ENCODE assay signal across 8 cellular contexts in the genomic region with DNA sequence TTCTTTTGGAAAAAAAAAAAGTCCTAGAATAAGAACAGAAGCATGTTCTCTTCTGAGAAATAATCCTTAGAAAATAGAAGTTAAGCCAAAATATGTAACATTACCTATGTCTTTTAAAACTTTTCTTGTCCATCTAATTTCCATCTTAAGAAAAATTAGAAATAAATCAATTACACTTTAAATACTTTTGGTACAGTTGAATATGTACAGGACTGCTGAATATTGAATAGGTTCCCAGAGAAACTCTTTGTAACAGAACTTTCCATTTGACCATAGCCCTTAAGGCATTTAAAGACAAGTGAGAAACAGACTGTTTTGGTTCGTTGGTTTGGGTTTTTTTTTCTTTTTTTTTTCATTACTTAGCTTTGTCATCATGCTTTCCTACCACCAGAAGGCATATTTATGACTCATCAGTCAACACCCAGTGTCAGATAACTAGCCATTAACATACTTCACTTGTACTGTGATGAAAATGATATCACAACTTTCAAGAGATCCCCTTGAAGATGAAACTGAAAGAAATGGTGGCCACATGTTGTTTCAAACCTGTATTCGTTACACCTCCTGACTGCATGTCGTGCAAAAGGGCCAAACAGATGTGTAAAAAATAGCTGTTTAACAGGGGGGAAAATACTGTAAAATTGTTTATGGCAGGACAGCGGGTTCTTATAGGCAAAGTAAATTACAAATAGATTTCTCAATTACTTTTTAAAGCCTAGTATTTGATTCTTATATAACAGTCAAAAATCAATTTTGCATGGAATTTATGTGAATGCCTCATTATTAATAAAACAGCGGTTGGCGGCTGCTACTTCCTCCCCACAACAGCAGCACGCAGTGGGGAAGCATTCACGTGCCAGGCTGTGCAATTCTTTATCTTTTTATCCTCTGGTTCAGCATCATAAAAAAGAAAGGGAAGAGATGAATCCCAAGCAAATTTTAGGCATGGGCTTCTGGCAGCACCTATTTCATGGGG.
DNase-seq lines count a peak whose midpoint lies in the region; ATAC-seq, FAIRE-seq and TF ChIP-seq lines count a peak whose summit lies in the region.

No MANE protein-coding gene starts in this region.

- no peak overlapping the region for H2BK120ac ChIP-seq in H1 (replicated peaks; ENCODE audit: low read depth, low read length)

- H3K18ac ChIP-seq in H1 (ENCODE audit: extremely low read depth, low read length): no peak overlapping the region

- H3K36me3 ChIP-seq in H1 (ENCODE audit: control insufficient read depth in 2 of 4, insufficient read depth in 4 of 4, low read length in 3 of 4): no peaks in the 10 kb centered on the region

- no peaks in the 10 kb centered on the region for H3K79me2 ChIP-seq in H1 (ENCODE audit: control insufficient read depth in 1 of 2, insufficient read depth in 2 of 2, low read length in 2 of 2)

- no peak overlapping the region for H3K14ac ChIP-seq in H1 (ENCODE audit: insufficient read length)

- H3K9ac ChIP-seq in H1 (replicated peaks in 1 of 4; ENCODE audit: extremely low read depth in 1 of 4, low read depth in 3 of 4, low read length in 3 of 4): no peak overlapping the region

- H3K79me1 ChIP-seq in H1 (ENCODE audit: low read depth, low read length): no peaks in the 10 kb centered on the region

- no peak overlapping the region for H3K27ac ChIP-seq in H1 (ENCODE audit: low read depth, low read length)

- no peak for TF ChIP-seq POLR2A in H1 (IDR thresholded peaks at IDR 0.05; ENCODE audit: control extremely low read depth in 1 of 2, low read depth in 2 of 2, low read length in 2 of 2)

- no peaks in the 10 kb centered on the region for H4K20me1 ChIP-seq in H1 (replicated peaks in 1 of 2; ENCODE audit: control insufficient read depth in 1 of 2, insufficient read depth in 2 of 2, low read length in 2 of 2)

- no peak overlapping the region for H2BK15ac ChIP-seq in H1 (ENCODE audit: low read length)

- H4K91ac ChIP-seq in H1 (replicated peaks; ENCODE audit: insufficient read length, low read length): no peak overlapping the region

- no peak for TF ChIP-seq RAD21 in H1 (IDR thresholded peaks at IDR 0.05 in 1 of 2, conservative IDR thresholded peaks at IDR 0.05 in 1 of 2; ENCODE audit: low read depth in 2 of 2, low read length in 2 of 2)

- intact Hi-C loops in left ventricle myocardium superior (cut with micrococcal nuclease): no loop called here

- H2AFZ ChIP-seq in H1 (ENCODE audit: low read length): no peak overlapping the region

- H3K4me2 ChIP-seq in H1 (ENCODE audit: insufficient read depth in 1 of 2, low read depth in 2 of 2, low read length in 2 of 2): no peak overlapping the region

- no peaks in the 10 kb centered on the region for H3K9me3 ChIP-seq in H1 (ENCODE audit: insufficient read depth in 2 of 2, low read depth in 1 of 2, low read length in 1 of 2)

- peak; percentile 98 for ATAC-seq in HG02571 (IDR thresholded peaks at IDR 0.05; ENCODE audit: unreplicated experiment)
- ATAC-seq in left ventricle myocardium superior: no peak

- H3K23ac ChIP-seq in H1 (ENCODE audit: insufficient read length): no peak overlapping the region

- CTCF ChIA-PET in H1 (lab: Charles Lee; ENCODE audit: partially characterized antibody): interaction anchor here (0.6 to 1.2 kb wide), 4 partner anchors 191 to 242 kb away, joined by 3 to 4 read pairs (median 4); no protein-coding TSS in a partner anchor

- H2BK20ac ChIP-seq in H1 (ENCODE audit: low read length): no peak overlapping the region

- no peak overlapping the region for H3K4ac ChIP-seq in H1 (replicated peaks; ENCODE audit: insufficient read length, low read depth, low read length)

- POLR2A ChIA-PET in H1 (lab: Charles Lee; ENCODE audit: partially characterized antibody): no interaction called here

- no peak overlapping the region for H3K4me3 ChIP-seq in H1 (ENCODE audit: extremely low read depth in 1 of 4, insufficient read depth in 2 of 4, low read depth in 3 of 4, low read length in 4 of 4)

- peak; percentile 4 to 21 for DNase-seq in stimulated activated CD4-positive, alpha-beta T cell treated with anti-CD3 and anti-CD28 coated beads, Interleukin-2, amount 100 ng/mL, for 24 hours
- no peak for DNase-seq in stimulated activated CD4-positive, alpha-beta T cell treated with anti-CD3 and anti-CD28 coated beads, Interleukin-12 subunit alpha, Interleukin-12 subunit beta, amount 100 ng/mL, for 4 hours
- DNase-seq in NCI-H2107 (lab: John Stamatoyannopoulos, UW) (peak; percentile 3), H1 (ENCODE audit: low read depth in 1 of 2, low spot score in 2 of 2) (no peak), left ventricle myocardium superior (no peak), C1 segment of cervical spinal cord (lab: John Stamatoyannopoulos, UW) (no peak), GOT3 (lab: John Stamatoyannopoulos, UW) (no peak)

- no peak overlapping the region for H2BK12ac ChIP-seq in H1 (ENCODE audit: low read depth, low read length)

- TF ChIP-seq EP300 in H1 (IDR thresholded peaks at IDR 0.05; ENCODE audit: borderline replicate concordance in 1 of 2, low read depth in 2 of 2, low read length in 2 of 2): no peak

- no peak for TF ChIP-seq CTCF in H1 (IDR thresholded peaks at IDR 0.05; ENCODE audit: control extremely low read depth in 1 of 3, insufficient read depth in 1 of 3, low read depth in 1 of 3, low read length in 3 of 3)

- no peak overlapping the region for H2BK5ac ChIP-seq in H1 (ENCODE audit: low read depth, low read length)

- H3K4me1 ChIP-seq in H1 (replicated peaks in 1 of 4; ENCODE audit: control insufficient read depth in 3 of 4, insufficient read depth in 4 of 4, low read length in 3 of 4): peaks cover 0 to 3% (median 0%) of the 10 kb centered on the region in 4 experiments; a peak in 2 of 7 replicates

- H2AK5ac ChIP-seq in H1 (ENCODE audit: low read depth, low read length): no peak overlapping the region

- H3K56ac ChIP-seq in H1 (replicated peaks; ENCODE audit: insufficient read length, low read depth, low read length): no peak overlapping the region

- H3K23me2 ChIP-seq in H1 (ENCODE audit: low read depth, low read length): no peaks in the 10 kb centered on the region

- WGBS in H1 (ENCODE audit: extremely low coverage in 1 of 2, insufficient coverage in 1 of 2, insufficient read length in 1 of 2, insufficient replicate concordance in 2 of 2, low coverage in 1 of 2, low lambda C conversion rate in 2 of 2, missing lambda C conversion rate in 1 of 2), 2 experiments: 80% methylated on average over 8 of the region's 8 CpGs; no CpG with 5 or more reads in 1 of the 2 experiments

- no peak overlapping the region for H4K5ac ChIP-seq in H1 (ENCODE audit: insufficient read length, low read depth, low read length)

- no peak for FAIRE-seq in H1 (lab: Jason Lieb, UNC)

- H3K27me3 ChIP-seq in H1 (replicated peaks in 1 of 4; ENCODE audit: control insufficient read depth in 3 of 4, extremely low read depth in 1 of 4, insufficient read depth in 3 of 4, low read length in 3 of 4): no peaks in the 10 kb centered on the region

- no peak overlapping the region for H4K8ac ChIP-seq in H1 (ENCODE audit: extremely low read depth, insufficient read depth, low read length)

TF ChIP-seq in H1, 55 proteins besides CTCF, POLR2A, EP300 and RAD21:
- TF ChIP-seq JUND (IDR thresholded peaks at IDR 0.05; ENCODE audit: low read length) (0 out of 2 replicates have a peak, but pooled peaks have one; percentile 38), SP2 (IDR thresholded peaks at IDR 0.05; ENCODE audit: low read length) (no peak), GTF2F1 (IDR thresholded peaks at IDR 0.05; ENCODE audit: borderline replicate concordance, low read depth, low read length) (no peak), SIN3A (conservative IDR thresholded peaks at IDR 0.05 in 1 of 2, IDR thresholded peaks at IDR 0.05 in 1 of 2; ENCODE audit: low read depth in 1 of 2, low read length in 2 of 2) (no peak)
- TF ChIP-seq, protein P1, sequence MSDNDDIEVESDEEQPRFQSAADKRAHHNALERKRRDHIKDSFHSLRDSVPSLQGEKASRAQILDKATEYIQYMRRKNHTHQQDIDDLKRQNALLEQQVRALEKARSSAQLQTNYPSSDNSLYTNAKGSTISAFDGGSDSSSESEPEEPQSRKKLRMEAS (IDR thresholded peaks at IDR 0.05): no peak

Comparison
In these comparisons a context has a peak if more than half of its experiments do, and no peak if none do; other contexts are left out.
1. DNase-seq: peak in stimulated activated CD4-positive, alpha-beta T cell treated with anti-CD3 and anti-CD28 coated beads, Interleukin-2, amount 100 ng/mL, for 24 hours (2 of 2) and NCI-H2107 (single experiment); none in stimulated activated CD4-positive, alpha-beta T cell treated with anti-CD3 and anti-CD28 coated beads, Interleukin-12 subunit alpha, Interleukin-12 subunit beta, amount 100 ng/mL, for 4 hours (single experiment), H1 (0 of 2), left ventricle myocardium superior (single experiment), C1 segment of cervical spinal cord (0 of 14) and GOT3 (single experiment).